ENCODE assay signal across 3 cellular contexts in the genomic region with DNA sequence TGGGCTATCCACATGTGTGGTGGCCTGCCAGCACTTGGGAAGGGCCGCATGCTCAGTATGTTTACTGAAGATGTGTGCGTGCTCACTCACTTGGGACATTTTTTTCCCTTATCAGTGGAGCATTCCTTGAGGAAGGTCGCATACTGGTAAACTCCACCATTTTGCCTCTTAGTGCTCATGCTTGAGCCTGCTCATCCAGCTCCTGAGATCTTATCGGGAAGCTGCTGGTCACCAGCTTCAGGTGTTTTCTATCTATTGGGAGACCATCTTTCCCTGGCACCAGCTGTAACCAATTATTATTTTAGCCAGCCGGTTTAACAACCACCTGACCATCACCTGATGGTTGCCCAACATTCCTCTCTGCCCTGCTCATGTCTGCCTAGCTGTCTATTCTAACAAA.
TF ChIP-seq lines count a peak whose summit lies in the region.

No MANE protein-coding gene starts in this region.

TF ChIP-seq in HepG2, 621 proteins besides CTCF, POLR2A, EP300 and RAD21:
- TF ChIP-seq AGO2 (optimal IDR thresholded peaks at IDR 0.05; ENCODE audit: low read depth, low read length), result no peak
- 0 out of 2 replicates have a peak, but pooled peaks have one; percentile 14 for TF ChIP-seq ZMYM4 (CRISPR knock-in tag; IDR thresholded peaks at IDR 0.05)

TF ChIP-seq in K562, 482 proteins besides CTCF, POLR2A, EP300 and RAD21:
- no peak for TF ChIP-seq ZNF699 (CRISPR knock-in tag; IDR thresholded peaks at IDR 0.05; ENCODE audit: insufficient replicate concordance)
- peak in 1 of 2 experiments; percentile 33; a peak in 1 of 4 replicates for TF ChIP-seq TEAD1 (CRISPR knock-in tag; IDR thresholded peaks at IDR 0.05)
- no peak for TF ChIP-seq ELF2 (CRISPR knock-in tag; IDR thresholded peaks at IDR 0.05)
- TF ChIP-seq RBM14 (IDR thresholded peaks at IDR 0.05; ENCODE audit: borderline replicate concordance, insufficient read depth, low read depth, low read length), result no peak
- TF ChIP-seq ZEB2 (IDR thresholded peaks at IDR 0.05), result no peak
- no peak for TF ChIP-seq NR2C1 (IDR thresholded peaks at IDR 0.05)
- TF ChIP-seq NR2C1 (tag; IDR thresholded peaks at IDR 0.05), result 0 out of 2 replicates have a peak, but pooled peaks have one; percentile 23
- no peak for TF ChIP-seq DNMT1 (IDR thresholded peaks at IDR 0.05)
- no peak for TF ChIP-seq MCM3 (IDR thresholded peaks at IDR 0.05)

TF ChIP-seq in H1, 55 proteins besides CTCF, POLR2A, EP300 and RAD21:
- TF ChIP-seq FOSL1 (IDR thresholded peaks at IDR 0.05; ENCODE audit: insufficient read depth, low read depth, low read length), result no peak
- TF ChIP-seq EGR1 (IDR thresholded peaks at IDR 0.05; ENCODE audit: borderline replicate concordance, low read depth, low read length), result no peak
- no peak for TF ChIP-seq HDAC6 (IDR thresholded peaks at IDR 0.05; ENCODE audit: low read depth, low read length)
- TF ChIP-seq, protein P1, sequence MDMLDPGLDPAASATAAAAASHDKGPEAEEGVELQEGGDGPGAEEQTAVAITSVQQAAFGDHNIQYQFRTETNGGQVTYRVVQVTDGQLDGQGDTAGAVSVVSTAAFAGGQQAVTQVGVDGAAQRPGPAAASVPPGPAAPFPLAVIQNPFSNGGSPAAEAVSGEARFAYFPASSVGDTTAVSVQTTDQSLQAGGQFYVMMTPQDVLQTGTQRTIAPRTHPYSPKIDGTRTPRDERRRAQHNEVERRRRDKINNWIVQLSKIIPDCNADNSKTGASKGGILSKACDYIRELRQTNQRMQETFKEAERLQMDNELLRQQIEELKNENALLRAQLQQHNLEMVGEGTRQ (IDR thresholded peaks at IDR 0.05; ENCODE audit: low read length), result no peak
- TF ChIP-seq KDM4A (IDR thresholded peaks at IDR 0.05; ENCODE audit: low read depth, low read length, severe bottlenecking), result no peak
- TF ChIP-seq RFX5 (IDR thresholded peaks at IDR 0.05; ENCODE audit: borderline replicate concordance, low read depth, low read length), result no peak
- no peak for TF ChIP-seq CEBPB (IDR thresholded peaks at IDR 0.05; ENCODE audit: low read depth, low read length)
- TF ChIP-seq MAFK (IDR thresholded peaks at IDR 0.05; ENCODE audit: low read depth, low read length), result no peak
- TF ChIP-seq RNF2 (IDR thresholded peaks at IDR 0.05; ENCODE audit: borderline replicate concordance, low read depth, low read length, missing control alignments, poor library complexity, severe bottlenecking), result no peak
- TF ChIP-seq SUZ12 (IDR thresholded peaks at IDR 0.05; ENCODE audit: low read length), result no peak
